18 cellular contexts compared by ENCODE assay signal in the genomic region with DNA sequence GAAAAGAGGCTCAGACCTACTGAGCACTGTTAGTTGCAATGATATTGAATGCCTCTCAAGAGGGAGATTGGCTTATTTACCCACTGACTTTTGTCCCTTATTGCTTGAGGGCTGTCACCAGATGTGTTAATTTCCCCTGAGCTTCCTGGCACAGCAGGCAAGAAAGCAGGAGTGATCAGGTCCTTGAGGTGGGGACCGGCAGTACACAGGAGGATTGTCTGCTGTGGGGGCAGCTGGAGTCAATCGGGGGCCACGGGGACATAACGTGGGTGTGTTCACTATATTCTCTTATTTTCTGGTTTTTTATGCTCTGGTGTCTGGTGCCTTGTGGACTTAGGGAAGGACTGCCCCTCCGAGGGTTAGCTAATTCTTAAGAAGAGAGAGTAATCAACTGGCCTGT. TPM values are rescaled to one million over a fixed set of nuclear protein-coding genes. Genes with fewer than 3 reads are reported as not detected.
DNase-seq lines count a peak whose midpoint lies in the region; ATAC-seq and TF ChIP-seq lines count a peak whose summit lies in the region.
"Had no signal": no experiment of that assay in that cellular context is flagged by ENCODE, and none has a peak within 500 bp of the region (broad histone marks: within the 10 kb centered on the region; RNA-seq: fewer than 3 reads in every experiment).

No MANE protein-coding gene starts in this region.

- TF ChIP-seq CTCF in HL-60 (IDR thresholded peaks at IDR 0.05; ENCODE audit: insufficient read depth, low read length), result no peak
- no peak for TF ChIP-seq CTCF in natural killer cell (IDR thresholded peaks at IDR 0.05)
- TF ChIP-seq CTCF in colonic mucosa (IDR thresholded peaks at IDR 0.05), result no peak

- H3K27ac Mint-ChIP-seq in activated CD8-positive, alpha-beta memory T cell treated with anti-CD3 and anti-CD28 coated beads, Interleukin-2, amount 10 ng/mL, durations not matched to agents 7 days and 5 days, result peak overlapping the region; percentile 69
- H3K27ac Mint-ChIP-seq in activated naive CD8-positive, alpha-beta T cell, result peak overlapping the region; percentile 88
- peak overlapping the region; percentile 72 to 84 for H3K27ac Mint-ChIP-seq in natural killer cell
- H3K27ac Mint-ChIP-seq: activated T-helper 1 cell treated with anti-CD3 and anti-CD28 coated beads, Interleukin-12 subunit alpha, Interleukin-12 subunit beta, Interleukin-2, Interleukin-4 antibody, amounts not matched to agents 30 ng/mL and 10 ng/mL and 1 ng/mL, durations not matched to agents 14 hours and 24 hours and 36 hours had no signal

- CTCF ChIA-PET in activated CD8-positive, alpha-beta memory T cell treated with anti-CD3 and anti-CD28 coated beads, Interleukin-2, amount 10 ng/mL, durations not matched to agents 7 days and 5 days (lab: Charles Lee), result interaction anchor here (1.2 to 1.6 kb wide), 2 partner anchors 16 to 47 kb away, joined by 3 read pairs; no protein-coding TSS in a partner anchor

- H3K9ac ChIP-seq in colonic mucosa (ENCODE audit: low read depth in 2 of 2, low read length in 2 of 2), result no peak overlapping the region

- no peak for DNase-seq in activated CD8-positive, alpha-beta memory T cell treated with anti-CD3 and anti-CD28 coated beads, Interleukin-2, amount 10 ng/mL, durations not matched to agents 7 days and 5 days
- no peak for DNase-seq in activated CD8-positive, alpha-beta memory T cell treated with anti-CD3 and anti-CD28 coated beads for 24 hours
- DNase-seq in HL-60 (ENCODE audit: low read depth in 1 of 2, low spot score in 1 of 2), result no peak
- no peak for DNase-seq in natural killer cell
- DNase-seq in Kasumi-1 (lab: John Stamatoyannopoulos, UW), result no peak
- no peak for DNase-seq in colonic mucosa
- DNase-seq: anterior cingulate cortex, C1 segment of cervical spinal cord, DMS53, glutamatergic neuron, left lung, NCI-H2029, NCI-H446 had no signal

- H3K27ac ChIP-seq in HL-60 (replicated peaks), result peak overlapping the region; percentile 46
- no peak overlapping the region for H3K27ac ChIP-seq in colonic mucosa
- H3K27ac ChIP-seq: left lung, SK-N-MC had no signal

- H3K27me3 ChIP-seq in HL-60 (ENCODE audit: insufficient read depth, poor library complexity, severe bottlenecking) (no peaks in the 10 kb centered on the region), colonic mucosa (no peaks in the 10 kb centered on the region)
- H3K27me3 ChIP-seq: left lung had no signal

- no peaks in the 10 kb centered on the region for H3K9me3 ChIP-seq in colonic mucosa
- H3K9me3 ChIP-seq: left lung had no signal

- H3K4me3 Mint-ChIP-seq in activated CD8-positive, alpha-beta memory T cell treated with anti-CD3 and anti-CD28 coated beads, Interleukin-2, amount 10 ng/mL, durations not matched to agents 7 days and 5 days, result peak overlapping the region; percentile 22
- H3K4me3 Mint-ChIP-seq in activated naive CD8-positive, alpha-beta T cell, result peak overlapping the region; percentile 75
- H3K4me3 Mint-ChIP-seq in natural killer cell, result peak overlapping the region; percentile 78
- H3K4me3 Mint-ChIP-seq: activated T-helper 1 cell treated with anti-CD3 and anti-CD28 coated beads, Interleukin-12 subunit alpha, Interleukin-12 subunit beta, Interleukin-2, Interleukin-4 antibody, amounts not matched to agents 30 ng/mL and 10 ng/mL and 1 ng/mL, durations not matched to agents 14 hours and 24 hours and 36 hours had no signal

- H3K36me3 ChIP-seq in colonic mucosa, result no peaks in the 10 kb centered on the region
- H3K36me3 ChIP-seq: left lung had no signal

- peaks cover 24% of the 10 kb centered on the region for H3K4me1 Mint-ChIP-seq in activated CD8-positive, alpha-beta memory T cell treated with anti-CD3 and anti-CD28 coated beads, Interleukin-2, amount 10 ng/mL, durations not matched to agents 7 days and 5 days
- peaks cover 85% of the 10 kb centered on the region for H3K4me1 Mint-ChIP-seq in activated naive CD8-positive, alpha-beta T cell (ENCODE audit: low read depth)
- H3K4me1 Mint-ChIP-seq in natural killer cell, result peaks cover 51 to 66% of the 10 kb centered on the region in 2 donors

- ATAC-seq in activated CD8-positive, alpha-beta memory T cell treated with anti-CD3 and anti-CD28 coated beads, Interleukin-2, amount 10 ng/mL, durations not matched to agents 7 days and 5 days, result peak; percentile 27
- peak; percentile 30 to 42 (median 32) for ATAC-seq in natural killer cell
- no peak for ATAC-seq in HG03039 (IDR thresholded peaks at IDR 0.05; ENCODE audit: unreplicated experiment)
- ATAC-seq: left lung had no signal

- no peaks in the 10 kb centered on the region for H3K4me1 ChIP-seq in colonic mucosa
- H3K4me1 ChIP-seq: left lung had no signal

- H3K27me3 Mint-ChIP-seq in activated CD8-positive, alpha-beta memory T cell treated with anti-CD3 and anti-CD28 coated beads, Interleukin-2, amount 10 ng/mL, durations not matched to agents 7 days and 5 days, result no peaks in the 10 kb centered on the region
- H3K27me3 Mint-ChIP-seq in activated naive CD8-positive, alpha-beta T cell, result no peaks in the 10 kb centered on the region
- no peaks in the 10 kb centered on the region for H3K27me3 Mint-ChIP-seq in natural killer cell (ENCODE audit: low read depth in 2 of 2)

- no peaks in the 10 kb centered on the region for H3K36me3 Mint-ChIP-seq in activated CD8-positive, alpha-beta memory T cell treated with anti-CD3 and anti-CD28 coated beads, Interleukin-2, amount 10 ng/mL, durations not matched to agents 7 days and 5 days
- no peaks in the 10 kb centered on the region for H3K36me3 Mint-ChIP-seq in activated naive CD8-positive, alpha-beta T cell
- H3K36me3 Mint-ChIP-seq in natural killer cell, result no peaks in the 10 kb centered on the region

- intact Hi-C loops in natural killer cell (cut with micrococcal nuclease) (loop anchor here (1.0 to 5.0 kb wide), 2 partner anchors 13 to 454 kb away; no protein-coding TSS in a partner anchor), colonic mucosa (cut with DNase I) (no loop called here)

- peaks cover 2% of the 10 kb centered on the region for H3K9me3 Mint-ChIP-seq in activated CD8-positive, alpha-beta memory T cell treated with anti-CD3 and anti-CD28 coated beads, Interleukin-2, amount 10 ng/mL, durations not matched to agents 7 days and 5 days (ENCODE audit: low read depth)
- H3K9me3 Mint-ChIP-seq in activated naive CD8-positive, alpha-beta T cell (ENCODE audit: low read depth), result peaks cover 3% of the 10 kb centered on the region
- H3K9me3 Mint-ChIP-seq in natural killer cell, result no peaks in the 10 kb centered on the region

- H3K4me3 ChIP-seq in HL-60 (replicated peaks; ENCODE audit: insufficient read depth, low read length) (no peak overlapping the region), colonic mucosa (no peak overlapping the region)
- H3K4me3 ChIP-seq: left lung, SK-N-MC, skin epidermis had no signal

RNA-seq across cellular contexts. Expression of gene GASK1A, which starts 44.7 kb away (rescaled TPM):
- not detected for total RNA-seq in activated CD8-positive, alpha-beta memory T cell treated with anti-CD3 and anti-CD28 coated beads, Interleukin-2, amount 10 ng/mL, durations not matched to agents 7 days and 5 days
- under 1 TPM in 2 of 3 donors, not detected in 1; 0.12 to 0.34 TPM for total RNA-seq in natural killer cell
- 1 to 10 TPM; 1.3 to 2.2 TPM for total RNA-seq in colonic mucosa
- total RNA-seq: activated T-helper 1 cell treated with anti-CD3 and anti-CD28 coated beads, Interleukin-12 subunit alpha, Interleukin-12 subunit beta, Interleukin-2, Interleukin-4 antibody, amounts not matched to agents 30 ng/mL and 10 ng/mL and 1 ng/mL, durations not matched to agents 14 hours and 24 hours and 36 hours had no signal

Comparison
In these comparisons a context has a peak if more than half of its experiments do, and no peak if none do; other contexts are left out.
1. H3K4me3 Mint-ChIP-seq: peak in every context shown above with its lines; median percentile 78 in natural killer cell; 75 in activated naive CD8-positive, alpha-beta T cell; 22 in activated CD8-positive, alpha-beta memory T cell treated with anti-CD3 and anti-CD28 coated beads, Interleukin-2, amount 10 ng/mL, durations not matched to agents 7 days and 5 days.